8 cellular contexts compared by ENCODE assay signal in genomic region chr1:227762231-227762911, GRCh38. TPM values are rescaled to one million over a fixed set of nuclear protein-coding genes. Genes with fewer than 3 reads are reported as not detected.
DNase-seq lines count a peak whose midpoint lies in the region; ATAC-seq, FAIRE-seq and TF ChIP-seq lines count a peak whose summit lies in the region.

No MANE protein-coding gene starts in this region.

- H3K9me3 ChIP-seq in mammary epithelial cell (replicated peaks; ENCODE audit: insufficient read depth, low read length) (no peaks in the 10 kb centered on the region), keratinocyte (ENCODE audit: control insufficient read depth, low read depth, low read length) (no peaks in the 10 kb centered on the region)

- in situ Hi-C loops in mammary epithelial cell (cut with MboI; ENCODE audit: low sequenced_read_pairs in 2 of 2) = loop anchor here (5.0 to 25.0 kb wide), 3 partner anchors 182 to 275 kb away; partner anchors contain the start of gene WNT9A (in 2 of the 2)

- H2AFZ ChIP-seq in mammary epithelial cell (ENCODE audit: low read depth, low read length) = no peak overlapping the region
- H2AFZ ChIP-seq in keratinocyte (ENCODE audit: control insufficient read depth, low read length) = no peak overlapping the region

- CTCF ChIA-PET in mammary epithelial cell (lab: Charles Lee; ENCODE audit: low non-redundant PET) = no interaction called here

- H4K20me1 ChIP-seq in mammary epithelial cell (ENCODE audit: insufficient read depth, low read length) (no peaks in the 10 kb centered on the region), keratinocyte (ENCODE audit: control insufficient read depth, extremely low read depth, insufficient read depth, low read length) (peaks cover 12% of the 10 kb centered on the region)

- H3K9ac ChIP-seq in mammary epithelial cell (ENCODE audit: insufficient read depth, low read length) (no peak overlapping the region), keratinocyte (ENCODE audit: control insufficient read depth, extremely low read depth, insufficient read depth, low read length) (no peak overlapping the region)

- H3K36me3 ChIP-seq in mammary epithelial cell (ENCODE audit: insufficient read depth, low read length) (peaks cover 7% of the 10 kb centered on the region), keratinocyte (ENCODE audit: control insufficient read depth in 2 of 2, extremely low read depth in 1 of 2, insufficient read depth in 2 of 2, low read length in 2 of 2) (peaks cover 18 to 20% of the 10 kb centered on the region in 2 experiments)

- BruUV-seq in mammary epithelial cell (replicated peaks; lab: Mats Ljungman, UMichigan) = no TSS peak

- peaks cover 17% of the 10 kb centered on the region for H3K79me2 ChIP-seq in mammary epithelial cell (ENCODE audit: insufficient read depth, low read length)
- peaks cover 11% of the 10 kb centered on the region for H3K79me2 ChIP-seq in keratinocyte (ENCODE audit: control insufficient read depth, insufficient read depth, low read length)

- FAIRE-seq in keratinocyte (lab: Jason Lieb, UNC) = peak; percentile 78

- no peaks in the 10 kb centered on the region for H3K27me3 ChIP-seq in mammary epithelial cell (ENCODE audit: insufficient read depth, low read length)
- H3K27me3 ChIP-seq in keratinocyte (ENCODE audit: control insufficient read depth, extremely low read depth, insufficient read depth, low read length) = no peaks in the 10 kb centered on the region

- TF ChIP-seq CTCF in mammary epithelial cell (conservative IDR thresholded peaks at IDR 0.05 in 1 of 2, IDR thresholded peaks at IDR 0.05 in 1 of 2; ENCODE audit: extremely low read depth in 1 of 2, insufficient read depth in 1 of 2, low read depth in 1 of 2, low read length in 2 of 2) = peak; percentile 74 to 92
- TF ChIP-seq CTCF in keratinocyte (optimal IDR thresholded peaks at IDR 0.05 in 1 of 3, IDR thresholded peaks at IDR 0.05 in 1 of 3, conservative IDR thresholded peaks at IDR 0.05 in 1 of 3; ENCODE audit: extremely low read depth in 1 of 3, insufficient read depth in 2 of 3, low read length in 3 of 3) = peak; percentile 78 to 94 (median 87)

- WGBS in mammary epithelial cell (ENCODE audit: low coverage, missing lambda C conversion rate) = 6% methylated on average over 13 of the region's 22 CpGs

- no peaks in the 10 kb centered on the region for H3K9me1 ChIP-seq in keratinocyte (ENCODE audit: control insufficient read depth, extremely low read depth, insufficient read depth, low read length)

- H3K27ac ChIP-seq in mammary epithelial cell (ENCODE audit: insufficient read depth, low read depth, low read length) (no peak overlapping the region), keratinocyte (ENCODE audit: control insufficient read depth, insufficient read depth, low read length) (no peak overlapping the region)

- peaks cover 44% of the 10 kb centered on the region for H3K4me1 ChIP-seq in mammary epithelial cell (ENCODE audit: insufficient read depth, low read length)
- peaks cover 34% of the 10 kb centered on the region for H3K4me1 ChIP-seq in keratinocyte (ENCODE audit: control insufficient read depth, extremely low read depth, insufficient read depth, low read length)

- H3K4me2 ChIP-seq in mammary epithelial cell (ENCODE audit: insufficient read depth, low read depth, low read length) (peak overlapping the region; percentile 24), keratinocyte (ENCODE audit: control insufficient read depth, extremely low read depth, insufficient read depth, low read depth, low read length) (peak overlapping the region; percentile 25)

- peak; percentile 88 for ATAC-seq in HG03354 (IDR thresholded peaks at IDR 0.05; ENCODE audit: poor library complexity, severe bottlenecking, unreplicated experiment)

- dilution Hi-C loops in mammary epithelial cell (cut with HindIII; ENCODE audit: low sequenced_read_pairs) = loop anchor here (5.0 to 25.0 kb wide), 2 partner anchors 35 to 175 kb away; partner anchors contain the start of gene WNT9A
- dilution Hi-C loops in keratinocyte (cut with MboI; ENCODE audit: extremely low pct_ligation_motif_present, low sequenced_read_pairs) = no loop called here

- intact Hi-C loops in mammary epithelial cell (cut with micrococcal nuclease) = loop anchor here (1.0 kb wide), 4 partner anchors 43 to 281 kb away; no protein-coding TSS in a partner anchor

- DNase-seq in Ammon's horn (ENCODE audit: low spot score) (peak; percentile 86), GM19238 (ENCODE audit: insufficient read length, low spot score) (peak; percentile 94), NCI-H446 (lab: John Stamatoyannopoulos, UW) (peak; percentile 8 to 77), mammary epithelial cell (peak; percentile 74), keratinocyte (ENCODE audit: low read depth, low spot score) (no peak)
- peak; percentile 57 to 77 (median 72) for DNase-seq in activated CD4-positive, CD25-positive, alpha-beta regulatory T cell (lab: John Stamatoyannopoulos, UW)
- peak; percentile 75 to 81 for DNase-seq in stimulated activated CD4-positive, alpha-beta T cell treated with anti-CD3 and anti-CD28 coated beads, Interleukin-15, amount 100 ng/mL, for 48 hours (ENCODE audit: low read depth in 2 of 2)

- H3K4me3 ChIP-seq in mammary epithelial cell (replicated peaks in 1 of 3; ENCODE audit: insufficient read depth in 1 of 3, low read depth in 2 of 3, low read length in 3 of 3) = no peak overlapping the region
- no peak overlapping the region for H3K4me3 ChIP-seq in keratinocyte (ENCODE audit: control insufficient read depth in 2 of 3, extremely low read depth in 1 of 3, insufficient read depth in 2 of 3, low read depth in 1 of 3, low read length in 3 of 3)

RNA-seq across cellular contexts. Expression of gene SNAP47, which starts 27.1 kb away (rescaled TPM):
- total RNA-seq in mammary epithelial cell = 10 to 100 TPM; 24.9 to 41.7 TPM
- 32.8 TPM for polyA plus RNA-seq in mammary epithelial cell
- 35.3 TPM for polyA minus RNA-seq in mammary epithelial cell
- 19.3 to 30.4 TPM (median 24.8 TPM) in 3 replicates for polyA plus RNA-seq in keratinocyte
- 9.7 TPM for polyA plus RNA-seq in keratinocyte (2011; ENCODE audit: low read depth)
- 31.4 and 31.8 TPM in 2 replicates for polyA plus RNA-seq in keratinocyte (2011; cell fraction: cytosol; rRNA removed)
- 21.6 and 23.4 TPM in 2 replicates for polyA plus RNA-seq in keratinocyte (2011; cell fraction: nucleus; rRNA removed)
- 20.7 and 24.0 TPM in 2 replicates for polyA plus RNA-seq in keratinocyte (2012; ENCODE audit: low replicate concordance)
- polyA minus RNA-seq in keratinocyte = 16.5 to 28.5 TPM (median 21.7 TPM) in 3 replicates
- polyA minus RNA-seq in keratinocyte (2011; cell fraction: cytosol; rRNA and poly(A)+ RNA removed) = 18.0 TPM
- polyA minus RNA-seq in keratinocyte (2011; cell fraction: nucleus; rRNA and poly(A)+ RNA removed) = 9.7 and 15.4 TPM in 2 replicates

RNA-seq across cellular contexts. Expression of gene JMJD4, which starts 27.3 kb away (rescaled TPM):
- total RNA-seq in mammary epithelial cell = 10 to 100 TPM; 20.9 to 24.7 TPM
- polyA plus RNA-seq in mammary epithelial cell = 21.1 TPM
- 26.3 TPM for polyA minus RNA-seq in mammary epithelial cell
- polyA plus RNA-seq in keratinocyte = 17.1 to 25.0 TPM (median 19.5 TPM) in 3 replicates
- polyA plus RNA-seq in keratinocyte (2011; ENCODE audit: low read depth) = 2.3 TPM
- 13.0 and 19.4 TPM in 2 replicates for polyA plus RNA-seq in keratinocyte (2011; cell fraction: cytosol; rRNA removed)
- 21.4 and 23.2 TPM in 2 replicates for polyA plus RNA-seq in keratinocyte (2011; cell fraction: nucleus; rRNA removed)
- polyA plus RNA-seq in keratinocyte (2012; ENCODE audit: low replicate concordance) = 5.9 and 20.5 TPM in 2 replicates
- polyA minus RNA-seq in keratinocyte = 33.5 to 41.8 TPM (median 33.9 TPM) in 3 replicates
- 28.2 TPM for polyA minus RNA-seq in keratinocyte (2011; cell fraction: cytosol; rRNA and poly(A)+ RNA removed)
- 20.1 and 22.4 TPM in 2 replicates for polyA minus RNA-seq in keratinocyte (2011; cell fraction: nucleus; rRNA and poly(A)+ RNA removed)

RNA-seq across cellular contexts. Expression of gene PRSS38, which starts 53.1 kb away (rescaled TPM):
- total RNA-seq in mammary epithelial cell = not detected
- polyA plus RNA-seq in mammary epithelial cell (not detected), keratinocyte (not detected in 3 replicates)
- polyA minus RNA-seq in mammary epithelial cell (not detected), keratinocyte (not detected in 3 replicates)
- polyA plus RNA-seq in keratinocyte (2011; ENCODE audit: low read depth) = not detected
- not detected in 2 replicates for polyA plus RNA-seq in keratinocyte (2011; cell fraction: cytosol; rRNA removed)
- not detected in 2 replicates for polyA plus RNA-seq in keratinocyte (2011; cell fraction: nucleus; rRNA removed)
- not detected in 2 replicates for polyA plus RNA-seq in keratinocyte (2012; ENCODE audit: low replicate concordance)
- not detected for polyA minus RNA-seq in keratinocyte (2011; cell fraction: cytosol; rRNA and poly(A)+ RNA removed)
- polyA minus RNA-seq in keratinocyte (2011; cell fraction: nucleus; rRNA and poly(A)+ RNA removed) = not detected in 2 replicates
